Comparison of ENCODE assay signal across 1 cellular context in genomic region chr7:7857143-7857583, GRCh38.
TF ChIP-seq lines count a peak whose summit lies in the region.

No MANE protein-coding gene starts in this region.

TF ChIP-seq in GM23338, 12 proteins besides CTCF, POLR2A, EP300 and RAD21 (continued from another document):
- TF ChIP-seq, protein P1, sequence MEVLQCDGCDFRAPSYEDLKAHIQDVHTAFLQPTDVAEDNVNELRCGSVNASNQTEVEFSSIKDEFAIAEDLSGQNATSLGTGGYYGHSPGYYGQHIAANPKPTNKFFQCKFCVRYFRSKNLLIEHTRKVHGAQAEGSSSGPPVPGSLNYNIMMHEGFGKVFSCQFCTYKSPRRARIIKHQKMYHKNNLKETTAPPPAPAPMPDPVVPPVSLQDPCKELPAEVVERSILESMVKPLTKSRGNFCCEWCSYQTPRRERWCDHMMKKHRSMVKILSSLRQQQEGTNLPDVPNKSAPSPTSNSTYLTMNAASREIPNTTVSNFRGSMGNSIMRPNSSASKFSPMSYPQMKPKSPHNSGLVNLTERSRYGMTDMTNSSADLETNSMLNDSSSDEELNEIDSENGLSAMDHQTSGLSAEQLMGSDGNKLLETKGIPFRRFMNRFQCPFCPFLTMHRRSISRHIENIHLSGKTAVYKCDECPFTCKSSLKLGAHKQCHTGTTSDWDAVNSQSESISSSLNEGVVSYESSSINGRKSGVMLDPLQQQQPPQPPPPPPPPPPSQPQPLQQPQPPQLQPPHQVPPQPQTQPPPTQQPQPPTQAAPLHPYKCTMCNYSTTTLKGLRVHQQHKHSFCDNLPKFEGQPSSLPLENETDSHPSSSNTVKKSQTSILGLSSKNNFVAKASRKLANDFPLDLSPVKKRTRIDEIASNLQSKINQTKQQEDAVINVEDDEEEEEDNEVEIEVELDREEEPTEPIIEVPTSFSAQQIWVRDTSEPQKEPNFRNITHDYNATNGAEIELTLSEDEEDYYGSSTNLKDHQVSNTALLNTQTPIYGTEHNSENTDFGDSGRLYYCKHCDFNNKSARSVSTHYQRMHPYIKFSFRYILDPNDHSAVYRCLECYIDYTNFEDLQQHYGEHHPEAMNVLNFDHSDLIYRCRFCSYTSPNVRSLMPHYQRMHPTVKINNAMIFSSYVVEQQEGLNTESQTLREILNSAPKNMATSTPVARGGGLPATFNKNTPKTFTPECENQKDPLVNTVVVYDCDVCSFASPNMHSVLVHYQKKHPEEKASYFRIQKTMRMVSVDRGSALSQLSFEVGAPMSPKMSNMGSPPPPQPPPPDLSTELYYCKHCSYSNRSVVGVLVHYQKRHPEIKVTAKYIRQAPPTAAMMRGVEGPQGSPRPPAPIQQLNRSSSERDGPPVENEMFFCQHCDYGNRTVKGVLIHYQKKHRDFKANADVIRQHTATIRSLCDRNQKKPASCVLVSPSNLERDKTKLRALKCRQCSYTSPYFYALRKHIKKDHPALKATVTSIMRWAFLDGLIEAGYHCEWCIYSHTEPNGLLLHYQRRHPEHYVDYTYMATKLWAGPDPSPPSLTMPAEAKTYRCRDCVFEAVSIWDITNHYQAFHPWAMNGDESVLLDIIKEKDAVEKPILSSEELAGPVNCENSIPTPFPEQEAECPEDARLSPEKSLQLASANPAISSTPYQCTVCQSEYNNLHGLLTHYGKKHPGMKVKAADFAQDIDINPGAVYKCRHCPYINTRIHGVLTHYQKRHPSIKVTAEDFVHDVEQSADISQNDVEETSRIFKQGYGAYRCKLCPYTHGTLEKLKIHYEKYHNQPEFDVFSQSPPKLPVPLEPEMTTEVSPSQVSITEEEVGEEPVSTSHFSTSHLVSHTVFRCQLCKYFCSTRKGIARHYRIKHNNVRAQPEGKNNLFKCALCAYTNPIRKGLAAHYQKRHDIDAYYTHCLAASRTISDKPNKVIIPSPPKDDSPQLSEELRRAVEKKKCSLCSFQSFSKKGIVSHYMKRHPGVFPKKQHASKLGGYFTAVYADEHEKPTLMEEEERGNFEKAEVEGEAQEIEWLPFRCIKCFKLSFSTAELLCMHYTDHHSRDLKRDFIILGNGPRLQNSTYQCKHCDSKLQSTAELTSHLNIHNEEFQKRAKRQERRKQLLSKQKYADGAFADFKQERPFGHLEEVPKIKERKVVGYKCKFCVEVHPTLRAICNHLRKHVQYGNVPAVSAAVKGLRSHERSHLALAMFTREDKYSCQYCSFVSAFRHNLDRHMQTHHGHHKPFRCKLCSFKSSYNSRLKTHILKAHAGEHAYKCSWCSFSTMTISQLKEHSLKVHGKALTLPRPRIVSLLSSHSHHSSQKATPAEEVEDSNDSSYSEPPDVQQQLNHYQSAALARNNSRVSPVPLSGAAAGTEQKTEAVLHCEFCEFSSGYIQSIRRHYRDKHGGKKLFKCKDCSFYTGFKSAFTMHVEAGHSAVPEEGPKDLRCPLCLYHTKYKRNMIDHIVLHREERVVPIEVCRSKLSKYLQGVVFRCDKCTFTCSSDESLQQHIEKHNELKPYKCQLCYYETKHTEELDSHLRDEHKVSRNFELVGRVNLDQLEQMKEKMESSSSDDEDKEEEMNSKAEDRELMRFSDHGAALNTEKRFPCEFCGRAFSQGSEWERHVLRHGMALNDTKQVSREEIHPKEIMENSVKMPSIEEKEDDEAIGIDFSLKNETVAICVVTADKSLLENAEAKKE (CRISPR knock-in tag; IDR thresholded peaks at IDR 0.05) = no peak
- TF ChIP-seq, protein P2, sequence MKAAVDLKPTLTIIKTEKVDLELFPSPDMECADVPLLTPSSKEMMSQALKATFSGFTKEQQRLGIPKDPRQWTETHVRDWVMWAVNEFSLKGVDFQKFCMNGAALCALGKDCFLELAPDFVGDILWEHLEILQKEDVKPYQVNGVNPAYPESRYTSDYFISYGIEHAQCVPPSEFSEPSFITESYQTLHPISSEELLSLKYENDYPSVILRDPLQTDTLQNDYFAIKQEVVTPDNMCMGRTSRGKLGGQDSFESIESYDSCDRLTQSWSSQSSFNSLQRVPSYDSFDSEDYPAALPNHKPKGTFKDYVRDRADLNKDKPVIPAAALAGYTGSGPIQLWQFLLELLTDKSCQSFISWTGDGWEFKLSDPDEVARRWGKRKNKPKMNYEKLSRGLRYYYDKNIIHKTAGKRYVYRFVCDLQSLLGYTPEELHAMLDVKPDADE (IDR thresholded peaks at IDR 0.05) = no peak
